Comparison of ENCODE assay signal across 14 cellular contexts in the genomic region with DNA sequence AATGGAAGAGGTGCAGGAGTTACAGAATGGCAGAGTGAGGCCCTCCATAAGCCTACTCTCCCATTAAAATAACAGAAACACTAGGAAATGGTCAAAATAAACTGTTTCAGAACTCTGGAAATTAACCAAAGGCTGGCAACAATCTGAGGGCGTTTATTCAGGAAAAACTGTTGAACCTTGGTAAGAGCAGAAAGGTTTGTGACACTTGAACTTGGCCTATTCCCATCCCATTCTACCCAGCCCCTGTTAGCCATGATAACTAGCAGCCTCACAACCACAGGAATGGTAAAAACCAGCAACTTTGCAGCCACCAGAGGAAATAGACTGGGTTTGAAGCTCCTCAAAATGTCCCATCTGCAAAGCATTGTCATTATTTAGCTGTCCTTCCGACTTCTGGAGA.
DNase-seq lines count a peak whose midpoint lies in the region; ATAC-seq and TF ChIP-seq lines count a peak whose summit lies in the region.
"Had no signal": no experiment of that assay in that cellular context is flagged by ENCODE, and none has a peak within 500 bp of the region (broad histone marks: within the 10 kb centered on the region; RNA-seq: fewer than 3 reads in every experiment).

No MANE protein-coding gene starts in this region.

- H3K4me1 ChIP-seq in neutrophil (ENCODE audit: control insufficient read depth in 1 of 2, insufficient read depth in 1 of 2, low read depth in 1 of 2, low read length in 1 of 2): peaks cover 40 to 45% of the 10 kb centered on the region in 2 experiments

- H3K27ac Mint-ChIP-seq in CD14-positive monocyte: peak overlapping the region in 6 of 7 donors; percentile 35 to 98 (median 94)
- H3K27ac Mint-ChIP-seq: CD4-positive, alpha-beta memory T cell had no signal

- DNase-seq in CD14-positive monocyte (ENCODE audit: low spot score): no peak
- no peak for DNase-seq in HL-60 (ENCODE audit: low read depth in 1 of 2, low spot score in 1 of 2)
- DNase-seq in NK-92 (lab: John Stamatoyannopoulos, UW; ENCODE audit: unreplicated experiment): no peak
- no peak for DNase-seq in dermis blood vessel endothelial cell
- DNase-seq in activated CD4-positive, alpha-beta T cell treated with anti-CD3 and anti-CD28 coated beads for 4 hours: no peak
- DNase-seq: Calu3; CD4-positive, alpha-beta memory T cell; COR-L47; DMS153; DND-41; H7; HCEC 1CT had no signal

- no peak overlapping the region for H3K4me3 Mint-ChIP-seq in CD14-positive monocyte
- H3K4me3 Mint-ChIP-seq: CD4-positive, alpha-beta memory T cell had no signal

- H3K36me3 Mint-ChIP-seq in CD14-positive monocyte: peaks cover 4 to 7% of the 10 kb centered on the region in 2 donors
- H3K36me3 Mint-ChIP-seq: CD4-positive, alpha-beta memory T cell had no signal

- no peaks in the 10 kb centered on the region for H3K36me3 ChIP-seq in neutrophil

- H3K27me3 Mint-ChIP-seq in CD14-positive monocyte (ENCODE audit: low read depth in 3 of 3): no peaks in the 10 kb centered on the region
- H3K27me3 Mint-ChIP-seq: CD4-positive, alpha-beta memory T cell had no signal

- no peak for ATAC-seq in HG02938 (IDR thresholded peaks at IDR 0.05; ENCODE audit: unreplicated experiment)

- H3K4me3 ChIP-seq in HL-60 (replicated peaks; ENCODE audit: insufficient read depth, low read length) (no peak overlapping the region), neutrophil (ENCODE audit: low read depth in 1 of 2, low read length in 1 of 2) (no peak overlapping the region)

- no peaks in the 10 kb centered on the region for H3K9me3 ChIP-seq in neutrophil

- peaks cover 84% of the 10 kb centered on the region for H3K4me1 Mint-ChIP-seq in CD14-positive monocyte

- intact Hi-C loops in CD14-positive monocyte (cut with micrococcal nuclease): loop anchor here in 1 of 2 donors (5.0 to 10.0 kb wide), 3 partner anchors 35 to 233 kb away; no protein-coding TSS in a partner anchor

- H3K27ac ChIP-seq in HL-60 (replicated peaks): peak overlapping the region; percentile 88
- peak overlapping the region; percentile 76 for H3K27ac ChIP-seq in neutrophil

- no peaks in the 10 kb centered on the region for H3K9me3 Mint-ChIP-seq in CD14-positive monocyte
- H3K9me3 Mint-ChIP-seq: CD4-positive, alpha-beta memory T cell had no signal

- H3K27me3 ChIP-seq in HL-60 (ENCODE audit: insufficient read depth, poor library complexity, severe bottlenecking) (no peaks in the 10 kb centered on the region), neutrophil (no peaks in the 10 kb centered on the region)

- TF ChIP-seq CTCF in CD14-positive monocyte (IDR thresholded peaks at IDR 0.05): no peak
- no peak for TF ChIP-seq CTCF in HL-60 (IDR thresholded peaks at IDR 0.05; ENCODE audit: insufficient read depth, low read length)
- TF ChIP-seq CTCF in neutrophil (IDR thresholded peaks at IDR 0.05): no peak
